1 cellular context compared by ENCODE assay signal in the genomic region with DNA sequence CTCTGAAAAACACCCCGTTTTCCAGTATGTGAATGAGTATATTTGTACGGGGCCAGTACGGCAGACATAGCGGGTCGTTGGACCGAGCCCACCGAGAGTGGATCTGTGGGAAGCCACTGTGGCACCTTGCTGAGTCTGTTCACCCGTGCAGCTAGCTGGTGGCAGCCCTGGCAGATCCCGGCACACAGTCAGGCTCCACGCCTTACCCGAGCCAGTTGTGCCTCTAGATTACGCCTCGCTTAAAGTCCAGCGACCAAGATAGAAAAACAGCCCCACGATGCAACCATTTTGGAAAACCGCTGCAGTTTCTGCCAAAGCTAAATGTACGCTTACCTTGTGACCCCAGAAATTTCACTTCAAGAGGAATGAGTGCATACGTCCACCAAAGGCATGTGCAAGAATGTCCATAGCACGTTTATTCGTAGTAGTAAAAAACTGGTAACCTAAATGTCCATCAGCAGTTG.
TF ChIP-seq lines count a peak whose summit lies in the region.

No MANE protein-coding gene starts in this region.

TF ChIP-seq in GM12878, 131 proteins besides CTCF, POLR2A, EP300 and RAD21 (continued from another document):
- TF ChIP-seq MEF2A (IDR thresholded peaks at IDR 0.05; ENCODE audit: insufficient read depth, low read depth, low read length) (0 out of 2 replicates have a peak, but pooled peaks have one; percentile 29), NBN (IDR thresholded peaks at IDR 0.05) (peak; percentile 29; the same call in 1 of the 2 replicates), CHD1 (IDR thresholded peaks at IDR 0.05; ENCODE audit: low read depth, low read length) (0 out of 2 replicates have a peak, but pooled peaks have one; percentile 61), YY1 (IDR thresholded peaks at IDR 0.05; ENCODE audit: low read depth, low read length) (peak; percentile 63), NR2C2 (IDR thresholded peaks at IDR 0.05; ENCODE audit: borderline replicate concordance, control insufficient read depth, insufficient read length, low read depth) (no peak)
- TF ChIP-seq, protein P1, sequence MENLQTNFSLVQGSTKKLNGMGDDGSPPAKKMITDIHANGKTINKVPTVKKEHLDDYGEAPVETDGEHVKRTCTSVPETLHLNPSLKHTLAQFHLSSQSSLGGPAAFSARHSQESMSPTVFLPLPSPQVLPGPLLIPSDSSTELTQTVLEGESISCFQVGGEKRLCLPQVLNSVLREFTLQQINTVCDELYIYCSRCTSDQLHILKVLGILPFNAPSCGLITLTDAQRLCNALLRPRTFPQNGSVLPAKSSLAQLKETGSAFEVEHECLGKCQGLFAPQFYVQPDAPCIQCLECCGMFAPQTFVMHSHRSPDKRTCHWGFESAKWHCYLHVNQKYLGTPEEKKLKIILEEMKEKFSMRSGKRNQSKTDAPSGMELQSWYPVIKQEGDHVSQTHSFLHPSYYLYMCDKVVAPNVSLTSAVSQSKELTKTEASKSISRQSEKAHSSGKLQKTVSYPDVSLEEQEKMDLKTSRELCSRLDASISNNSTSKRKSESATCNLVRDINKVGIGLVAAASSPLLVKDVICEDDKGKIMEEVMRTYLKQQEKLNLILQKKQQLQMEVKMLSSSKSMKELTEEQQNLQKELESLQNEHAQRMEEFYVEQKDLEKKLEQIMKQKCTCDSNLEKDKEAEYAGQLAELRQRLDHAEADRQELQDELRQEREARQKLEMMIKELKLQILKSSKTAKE (IDR thresholded peaks at IDR 0.05; ENCODE audit: low read depth, poor library complexity, severe bottlenecking) = peak; percentile 17
